19 cellular contexts compared by ENCODE assay signal in the genomic region with DNA sequence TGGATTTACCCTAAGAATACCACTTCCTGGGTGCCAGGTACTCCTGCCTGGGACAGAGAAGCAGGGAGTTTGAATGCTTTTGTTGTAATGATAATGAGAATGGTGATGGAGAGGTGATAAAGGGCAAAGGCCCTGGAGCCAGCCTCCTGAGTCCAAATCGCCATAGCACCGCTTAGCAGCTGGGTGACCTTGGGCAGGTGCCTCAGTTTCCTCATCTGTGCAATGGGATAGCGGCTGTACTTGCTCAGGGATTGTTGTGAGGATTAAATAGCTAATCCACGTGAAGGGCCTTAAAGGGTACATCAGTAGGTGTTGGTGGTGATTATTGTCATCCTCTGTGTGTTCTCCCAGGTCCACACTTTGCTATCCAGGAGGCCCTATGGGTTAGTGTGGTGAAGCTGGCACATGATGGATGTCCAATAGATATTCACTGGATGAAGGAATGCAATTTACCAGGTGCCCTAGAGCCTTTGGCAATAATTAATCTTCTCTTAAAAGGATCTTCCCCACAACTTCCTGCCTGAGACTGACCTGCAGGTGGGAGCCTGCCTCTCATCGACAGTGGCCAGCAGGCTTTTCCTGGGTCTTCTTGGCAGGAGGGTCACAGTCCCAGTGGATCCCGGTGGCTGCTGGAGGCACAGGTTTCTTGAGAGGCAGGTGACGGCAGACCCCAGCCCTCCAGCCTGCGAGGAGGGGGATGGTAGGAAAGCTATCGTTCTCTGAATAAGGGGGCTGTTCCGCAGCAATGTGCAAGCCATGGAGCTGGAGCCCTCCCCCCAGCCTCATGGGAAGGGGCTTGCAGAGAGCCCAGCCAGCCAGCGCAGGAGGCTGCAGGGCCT.
DNase-seq lines count a peak whose midpoint lies in the region; ATAC-seq and TF ChIP-seq lines count a peak whose summit lies in the region.
"Had no signal": no experiment of that assay in that cellular context is flagged by ENCODE, and none has a peak within 500 bp of the region (broad histone marks: within the 10 kb centered on the region; RNA-seq: fewer than 3 reads in every experiment).

No MANE protein-coding gene starts in this region.

- H2BK5ac ChIP-seq in mesenchymal stem cell (ENCODE audit: low read depth, low read length, poor library complexity, severe bottlenecking): no peak overlapping the region

- no peak for ATAC-seq in SK-N-SH treated with all-trans-retinoic acid at 6 μM for 48 hours
- no peak for ATAC-seq in GM19035 (IDR thresholded peaks at IDR 0.05; ENCODE audit: unreplicated experiment)
- ATAC-seq in HG03095 (IDR thresholded peaks at IDR 0.05; ENCODE audit: unreplicated experiment): no peak

- no peak overlapping the region for H3K4me2 ChIP-seq in mesenchymal stem cell (ENCODE audit: low read length, poor library complexity, severe bottlenecking)

- peak overlapping the region; percentile 3 for H4K91ac ChIP-seq in mesenchymal stem cell (ENCODE audit: low read length)

- intact Hi-C loops in testis (cut with DNase I; ENCODE audit: low total_unique reads): no loop called here

- H3K14ac ChIP-seq in mesenchymal stem cell (ENCODE audit: low read length in 2 of 2): peak overlapping the region in 1 of 2 experiments; percentile 7

- H3K4me1 ChIP-seq in mesenchymal stem cell (ENCODE audit: control insufficient read depth, insufficient read depth, low read depth, low read length) (peaks cover 26% of the 10 kb centered on the region), testis (peaks cover 5% of the 10 kb centered on the region)

- no peak overlapping the region for H3K9ac ChIP-seq in mesenchymal stem cell (ENCODE audit: low read length)

- no peaks in the 10 kb centered on the region for H3K79me1 ChIP-seq in mesenchymal stem cell (replicated peaks; ENCODE audit: low read length, poor library complexity, severe bottlenecking)

- H3K23ac ChIP-seq in mesenchymal stem cell (ENCODE audit: low read length in 2 of 2): no peak overlapping the region

- DNase-seq in activated CD8-positive, alpha-beta memory T cell treated with anti-CD3 and anti-CD28 coated beads for 24 hours: peak; percentile 24
- no peak for DNase-seq in activated CD8-positive, alpha-beta memory T cell treated with anti-CD3 and anti-CD28 coated beads, Interleukin-2, amount 50 U/mL, for 4 hours
- peak; percentile 74 for DNase-seq in chondrocyte (ENCODE audit: low spot score)
- DNase-seq in mesenchymal stem cell: no peak
- DNase-seq in testis: peak; percentile 9
- DNase-seq: activated CD4-positive, alpha-beta T cell treated with anti-CD3 and anti-CD28 coated beads, Interleukin-2, amount 50 U/mL, for 1 hour; DMS153; erythroblast; HFFc6; Kasumi-1; naive B cell; NCI-H1092 treated with DMSO at 0.1 percent for 48 hours had no signal

- H3K4me1 Mint-ChIP-seq in chondrocyte (ENCODE audit: low read depth): peaks cover 25% of the 10 kb centered on the region
- H3K4me1 Mint-ChIP-seq: naive B cell had no signal

- H3K4ac ChIP-seq in mesenchymal stem cell (ENCODE audit: low read depth in 1 of 2, low read length in 2 of 2): peak overlapping the region; percentile 21 to 83

- H3K27ac ChIP-seq in mesenchymal stem cell (ENCODE audit: low read length, poor library complexity, severe bottlenecking) (no peak overlapping the region), testis (no peak overlapping the region)
- H3K27ac ChIP-seq: C4-2B, dorsolateral prefrontal cortex had no signal

- no peak overlapping the region for H2BK120ac ChIP-seq in mesenchymal stem cell (ENCODE audit: low read depth, low read length)

- no peaks in the 10 kb centered on the region for H3K36me3 Mint-ChIP-seq in chondrocyte (ENCODE audit: low read depth)
- H3K36me3 Mint-ChIP-seq: naive B cell had no signal

- TF ChIP-seq CTCF in chondrocyte (IDR thresholded peaks at IDR 0.05) (no peak), testis (IDR thresholded peaks at IDR 0.05) (no peak)

- no peak overlapping the region for H3K4me3 ChIP-seq in mesenchymal stem cell (ENCODE audit: insufficient read depth in 1 of 2, low read depth in 1 of 2, low read length in 2 of 2)
- no peak overlapping the region for H3K4me3 ChIP-seq in testis
- H3K4me3 ChIP-seq: dorsolateral prefrontal cortex, lung had no signal

- H3K27ac Mint-ChIP-seq in chondrocyte (ENCODE audit: unreplicated experiment): no peak overlapping the region
- H3K27ac Mint-ChIP-seq: activated T-helper 1 cell treated with anti-CD3 and anti-CD28 coated beads, Interleukin-12 subunit alpha, Interleukin-12 subunit beta, Interleukin-2, Interleukin-4 antibody, amounts not matched to agents 30 ng/mL and 10 ng/mL and 1 ng/mL, durations not matched to agents 14 hours and 24 hours and 36 hours; HFFc6; naive B cell had no signal

- H2BK12ac ChIP-seq in mesenchymal stem cell (ENCODE audit: low read length in 2 of 2): peak overlapping the region; percentile 51 to 70

- H3K4me3 Mint-ChIP-seq in chondrocyte (ENCODE audit: unreplicated experiment): no peak overlapping the region
- H3K4me3 Mint-ChIP-seq: activated T-helper 1 cell treated with anti-CD3 and anti-CD28 coated beads, Interleukin-12 subunit alpha, Interleukin-12 subunit beta, Interleukin-2, Interleukin-4 antibody, amounts not matched to agents 30 ng/mL and 10 ng/mL and 1 ng/mL, durations not matched to agents 14 hours and 24 hours and 36 hours; HFFc6; naive B cell had no signal

- TF ChIP-seq POLR2A in testis (IDR thresholded peaks at IDR 0.05): no peak

- H3K9me3 ChIP-seq in mesenchymal stem cell (ENCODE audit: control insufficient read depth, low read length) (no peaks in the 10 kb centered on the region), testis (no peaks in the 10 kb centered on the region)

- no peaks in the 10 kb centered on the region for H3K36me3 ChIP-seq in mesenchymal stem cell (ENCODE audit: control insufficient read depth in 1 of 2, insufficient read depth in 2 of 2, low read depth in 1 of 2, low read length in 2 of 2)
- no peaks in the 10 kb centered on the region for H3K36me3 ChIP-seq in testis (ENCODE audit: low read depth, missing control alignments)

- peak overlapping the region in 1 of 2 experiments; percentile 54 for H3K18ac ChIP-seq in mesenchymal stem cell (ENCODE audit: low read depth in 1 of 2, low read length in 2 of 2)

- no peak overlapping the region for H2BK15ac ChIP-seq in mesenchymal stem cell (ENCODE audit: low read depth, poor library complexity, severe bottlenecking)

- peaks cover 7% of the 10 kb centered on the region for H3K27me3 Mint-ChIP-seq in chondrocyte (ENCODE audit: low read depth)
- H3K27me3 Mint-ChIP-seq: naive B cell had no signal

- WGBS in mesenchymal stem cell: 79% methylated on average over 11 of the region's 11 CpGs
- 78 to 80% methylated on average over 7 to 11 of the region's 11 CpGs for WGBS in testis, 2 donors

- H2AK5ac ChIP-seq in mesenchymal stem cell (ENCODE audit: low read length, severe bottlenecking): no peak overlapping the region

- H3K27me3 ChIP-seq in mesenchymal stem cell (ENCODE audit: control insufficient read depth in 1 of 2, insufficient read depth in 1 of 2, low read length in 2 of 2): peaks cover 0 to 8% of the 10 kb centered on the region in 2 experiments
- no peaks in the 10 kb centered on the region for H3K27me3 ChIP-seq in testis
- H3K27me3 ChIP-seq: dorsolateral prefrontal cortex had no signal

- H4K8ac ChIP-seq in mesenchymal stem cell (ENCODE audit: low read length): no peak overlapping the region

- no peak overlapping the region for H2AFZ ChIP-seq in mesenchymal stem cell (ENCODE audit: low read depth, low read length)

- H3K9me3 Mint-ChIP-seq in chondrocyte (ENCODE audit: low read depth): no peaks in the 10 kb centered on the region
- H3K9me3 Mint-ChIP-seq: activated T-helper 1 cell treated with anti-CD3 and anti-CD28 coated beads, Interleukin-12 subunit alpha, Interleukin-12 subunit beta, Interleukin-2, Interleukin-4 antibody, amounts not matched to agents 30 ng/mL and 10 ng/mL and 1 ng/mL, durations not matched to agents 14 hours and 24 hours and 36 hours; HFFc6; naive B cell had no signal

TF ChIP-seq in SK-N-SH treated with all-trans-retinoic acid at 6 μM for 48 hours, 23 proteins besides CTCF, POLR2A, EP300 and RAD21:
- TF ChIP-seq GLIS3 (CRISPR knock-in tag; IDR thresholded peaks at IDR 0.05) (no peak), OSR1 (CRISPR knock-in tag; IDR thresholded peaks at IDR 0.05) (no peak), ZNF565 (CRISPR knock-in tag; conservative IDR thresholded peaks at IDR 0.05; ENCODE audit: low read depth) (no peak), ZC3H10 (CRISPR knock-in tag; IDR thresholded peaks at IDR 0.05) (no peak), CSRNP3 (CRISPR knock-in tag; IDR thresholded peaks at IDR 0.05) (no peak), ZNF70 (CRISPR knock-in tag; IDR thresholded peaks at IDR 0.05) (no peak), TCF4 (CRISPR knock-in tag; IDR thresholded peaks at IDR 0.05; ENCODE audit: borderline replicate concordance) (no peak)
TF ChIP-seq in SK-N-SH treated with all-trans-retinoic acid at 6 μM for 48 hours: peak in this region for 0.

Comparison
In these comparisons a context has a peak if more than half of its experiments do, and no peak if none do; other contexts are left out.
1. DNase-seq: peak in activated CD8-positive, alpha-beta memory T cell treated with anti-CD3 and anti-CD28 coated beads for 24 hours (single experiment), chondrocyte (single experiment) and testis (single experiment); none in activated CD8-positive, alpha-beta memory T cell treated with anti-CD3 and anti-CD28 coated beads, Interleukin-2, amount 50 U/mL, for 4 hours (single experiment) and mesenchymal stem cell (single experiment).